Comparison of ENCODE assay signal across 11 cellular contexts in the genomic region with DNA sequence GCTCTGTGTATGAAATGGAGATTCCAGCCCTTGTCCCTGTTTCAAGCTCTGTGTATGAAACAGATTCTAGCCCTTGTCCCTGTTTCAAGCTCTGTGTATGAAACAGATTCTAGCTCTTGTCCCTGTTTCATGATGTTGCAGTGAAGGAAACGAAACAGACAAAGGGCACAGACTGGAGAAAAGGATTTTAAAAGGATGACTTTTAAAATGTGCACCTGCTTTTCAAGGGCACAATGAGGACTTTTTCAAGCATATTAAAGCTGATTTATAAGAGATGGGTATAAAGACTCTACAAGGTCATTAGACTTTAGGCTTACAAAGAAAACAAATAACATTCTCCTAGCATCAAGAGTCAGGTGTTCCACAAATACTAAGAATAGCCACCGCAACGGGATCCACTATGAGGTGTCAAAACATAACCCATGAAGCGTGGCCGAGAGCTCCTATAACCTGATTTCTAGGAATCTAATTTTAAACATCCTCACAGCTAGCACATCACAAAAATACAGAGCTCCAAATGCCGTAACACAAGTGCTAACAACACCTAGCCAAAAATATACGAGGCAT. TPM values are rescaled to one million over a fixed set of nuclear protein-coding genes. Genes with fewer than 3 reads are reported as not detected.
DNase-seq lines count a peak whose midpoint lies in the region; TF ChIP-seq lines count a peak whose summit lies in the region.
"Had no signal": no experiment of that assay in that cellular context is flagged by ENCODE, and none has a peak within 500 bp of the region (broad histone marks: within the 10 kb centered on the region; RNA-seq: fewer than 3 reads in every experiment).

No MANE protein-coding gene starts in this region.

- no peaks in the 10 kb centered on the region for H3K36me3 ChIP-seq in mucosa of stomach (ENCODE audit: control insufficient read depth, insufficient read depth, low read length)
- H3K36me3 ChIP-seq: upper lobe of right lung had no signal

- H3K27me3 Mint-ChIP-seq in activated CD4-positive, alpha-beta memory T cell treated with anti-CD3 and anti-CD28 coated beads, Interleukin-2, amount 10 ng/mL, durations not matched to agents 7 days and 5 days, result peaks cover 4% of the 10 kb centered on the region

- peaks cover 1% of the 10 kb centered on the region for H3K9me3 Mint-ChIP-seq in activated CD4-positive, alpha-beta memory T cell treated with anti-CD3 and anti-CD28 coated beads, Interleukin-2, amount 10 ng/mL, durations not matched to agents 7 days and 5 days
- H3K9me3 Mint-ChIP-seq: activated naive CD8-positive, alpha-beta T cell treated with anti-CD3 and anti-CD28 coated beads for 36 hours had no signal

- H3K27me3 ChIP-seq in mucosa of stomach (ENCODE audit: control insufficient read depth, insufficient read depth, low read length), result no peaks in the 10 kb centered on the region
- H3K27me3 ChIP-seq: upper lobe of right lung had no signal

- TF ChIP-seq CTCF in coronary artery (IDR thresholded peaks at IDR 0.05), result no peak

- POLR2A ChIA-PET in activated CD4-positive, alpha-beta memory T cell treated with anti-CD3 and anti-CD28 coated beads, Interleukin-2, amount 10 ng/mL, durations not matched to agents 7 days and 5 days (lab: Charles Lee), result no interaction called here

- H3K4me3 ChIP-seq in coronary artery (no peak overlapping the region), mucosa of stomach (ENCODE audit: low read length) (no peak overlapping the region)
- H3K4me3 ChIP-seq: GM12878, upper lobe of right lung had no signal

- DNase-seq in NCI-H2029 treated with DMSO at 0.1 percent for 48 hours (lab: John Stamatoyannopoulos, UW), result peak; percentile 18
- no peak for DNase-seq in coronary artery (ENCODE audit: low spot score)
- DNase-seq in stimulated activated naive CD4-positive, alpha-beta T cell treated with Interleukin-2 at 50 U/mL for 16 hours (lab: John Stamatoyannopoulos, UW), result no peak
- DNase-seq in GF-D8 (lab: John Stamatoyannopoulos, UW), result no peak
- no peak for DNase-seq in activated CD4-positive, alpha-beta memory T cell treated with anti-CD3 and anti-CD28 coated beads, Interleukin-2, amount 10 ng/mL, durations not matched to agents 7 days and 5 days
- DNase-seq: activated naive CD8-positive, alpha-beta T cell treated with anti-CD3 and anti-CD28 coated beads for 36 hours; T-helper 17 cell had no signal

- H3K4me3 Mint-ChIP-seq in activated CD4-positive, alpha-beta memory T cell treated with anti-CD3 and anti-CD28 coated beads, Interleukin-2, amount 10 ng/mL, durations not matched to agents 7 days and 5 days, result no peak overlapping the region
- H3K4me3 Mint-ChIP-seq: activated naive CD8-positive, alpha-beta T cell treated with anti-CD3 and anti-CD28 coated beads for 36 hours; T-helper 17 cell had no signal

- peaks cover 9% of the 10 kb centered on the region for H3K4me1 ChIP-seq in mucosa of stomach (ENCODE audit: control insufficient read depth, insufficient read depth, low read length)

- H3K27ac ChIP-seq in coronary artery (peak overlapping the region; percentile 3 to 19), temporal lobe (ENCODE audit: low read depth, low read length) (peak overlapping the region; percentile 95)

- no peak overlapping the region for H3K27ac Mint-ChIP-seq in activated CD4-positive, alpha-beta memory T cell treated with anti-CD3 and anti-CD28 coated beads, Interleukin-2, amount 10 ng/mL, durations not matched to agents 7 days and 5 days
- H3K27ac Mint-ChIP-seq: activated naive CD8-positive, alpha-beta T cell treated with anti-CD3 and anti-CD28 coated beads for 36 hours; T-helper 17 cell had no signal

- H3K4me1 Mint-ChIP-seq in activated CD4-positive, alpha-beta memory T cell treated with anti-CD3 and anti-CD28 coated beads, Interleukin-2, amount 10 ng/mL, durations not matched to agents 7 days and 5 days, result peaks cover 6% of the 10 kb centered on the region

- CTCF ChIA-PET in activated CD4-positive, alpha-beta memory T cell treated with anti-CD3 and anti-CD28 coated beads, Interleukin-2, amount 10 ng/mL, durations not matched to agents 7 days and 5 days (lab: Charles Lee), result no interaction called here

- H3K9ac ChIP-seq in mucosa of stomach (ENCODE audit: low read length), result peak overlapping the region; percentile 7

- H3K36me3 Mint-ChIP-seq in activated CD4-positive, alpha-beta memory T cell treated with anti-CD3 and anti-CD28 coated beads, Interleukin-2, amount 10 ng/mL, durations not matched to agents 7 days and 5 days (ENCODE audit: low read depth), result no peaks in the 10 kb centered on the region
- H3K36me3 Mint-ChIP-seq: activated naive CD8-positive, alpha-beta T cell treated with anti-CD3 and anti-CD28 coated beads for 36 hours had no signal

- H3K9me3 ChIP-seq in mucosa of stomach (ENCODE audit: control insufficient read depth, low read length), result no peaks in the 10 kb centered on the region
- H3K9me3 ChIP-seq: upper lobe of right lung had no signal

RNA-seq across cellular contexts. Expression of a gene that starts 29.0 kb away (rescaled TPM):
- total RNA-seq in temporal lobe, result 46.0 TPM
- total RNA-seq in activated CD4-positive, alpha-beta memory T cell treated with anti-CD3 and anti-CD28 coated beads, Interleukin-2, amount 10 ng/mL, durations not matched to agents 7 days and 5 days, result under 1 TPM; 0.70 to 0.76 TPM

Comparison
In these comparisons a context has a peak if more than half of its experiments do, and no peak if none do; other contexts are left out.
1. RNA of a gene that starts 29.0 kb away (total RNA-seq): 46.0 TPM in temporal lobe (single experiment); 0.70 to 0.76 TPM in activated CD4-positive, alpha-beta memory T cell treated with anti-CD3 and anti-CD28 coated beads, Interleukin-2, amount 10 ng/mL, durations not matched to agents 7 days and 5 days; every median in the first group is over 10 times any median in the second.